Comparison of ENCODE assay signal across 13 cellular contexts in the genomic region with DNA sequence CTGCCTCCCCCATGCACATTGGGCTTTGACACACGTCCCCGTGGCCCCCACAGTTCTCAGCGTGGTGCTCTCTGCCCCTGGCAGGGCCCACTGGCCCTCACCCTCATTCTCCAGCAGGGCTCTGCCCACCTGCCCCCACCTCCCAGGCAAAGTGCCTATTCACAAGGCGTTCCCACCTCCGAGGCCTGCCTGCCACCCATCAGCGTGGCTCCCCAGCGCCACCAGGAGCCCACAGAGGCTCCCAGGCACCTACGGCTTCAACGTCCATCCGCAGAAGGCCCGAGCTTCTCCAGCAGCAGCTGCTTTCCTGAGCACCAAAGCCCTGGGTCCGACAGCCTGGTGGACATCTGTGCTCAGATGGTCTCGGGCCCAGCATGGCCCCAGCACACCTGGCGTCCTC.
"Had no signal": no experiment of that assay in that cellular context is flagged by ENCODE, and none has a peak within 500 bp of the region (broad histone marks: within the 10 kb centered on the region; RNA-seq: fewer than 3 reads in every experiment).

No MANE protein-coding gene starts in this region.

- FAIRE-seq: islet of Langerhans, pancreas had no signal

- H3K4me1 ChIP-seq: left lung, pancreas, stomach, tibial artery, vagina had no signal

- H3K9me3 ChIP-seq: left lung, pancreas, stomach, tibial artery, vagina had no signal

- H3K27me3 ChIP-seq: pancreas, vagina had no signal

- H3K36me3 ChIP-seq: left lung, pancreas, stomach, tibial artery, vagina had no signal

- DNase-seq: activated CD4-positive, alpha-beta memory T cell treated with anti-CD3 and anti-CD28 coated beads for 36 hours; activated gamma-delta T cell; activated T-cell treated with anti-CD3 and anti-CD28 coated beads, Interleukin-2, amount 50 U/mL, for 48 hours; amygdala; glutamatergic neuron; retina; stomach; tibial artery had no signal

- ATAC-seq: left lung, pancreas had no signal

- H3K4me3 ChIP-seq: left lung, pancreas, skin epidermis, stomach, tibial artery, vagina had no signal

- H3K27ac ChIP-seq: left lung, pancreas, skin epidermis, stomach, tibial artery, vagina had no signal
